ENCODE assay signal across 18 cellular contexts in genomic region chr10:99858849-99859248, GRCh38.
DNase-seq lines count a peak whose midpoint lies in the region; ATAC-seq, FAIRE-seq and TF ChIP-seq lines count a peak whose summit lies in the region.
"Had no signal": no experiment of that assay in that cellular context is flagged by ENCODE, and none has a peak within 500 bp of the region (broad histone marks: within the 10 kb centered on the region; RNA-seq: fewer than 3 reads in every experiment).

No MANE protein-coding gene starts in this region.

- H4K5ac ChIP-seq in H9 (ENCODE audit: insufficient read length, low read depth, low read length), result no peak overlapping the region

- TF ChIP-seq RAD21 in HepG2 (CRISPR knock-in tag; IDR thresholded peaks at IDR 0.05), result no peak

- intact Hi-C loops in activated CD4-positive, alpha-beta T cell treated with anti-CD3 and anti-CD28 coated beads, Interleukin-2, amount 10 ng/mL, durations not matched to agents 24 days and 14 days (cut with micrococcal nuclease), result no loop called here
- intact Hi-C loops in activated CD4-positive, alpha-beta T cell treated with anti-CD3 and anti-CD28 coated beads for 36 hours (cut with DNase I, micrococcal nuclease), result no loop called here
- intact Hi-C loops in HepG2 (cut with micrococcal nuclease; ENCODE audit: unreplicated experiment), result loop anchor here (2.0 to 5.0 kb wide), 4 partner anchors 68 to 243 kb away; no protein-coding TSS in a partner anchor
- intact Hi-C loops in thyroid gland (cut with DNase I), result no loop called here

- H3K4me3 Mint-ChIP-seq in activated CD4-positive, alpha-beta T cell treated with anti-CD3 and anti-CD28 coated beads, Interleukin-2, amount 10 ng/mL, durations not matched to agents 24 days and 14 days, result no peak overlapping the region
- H3K4me3 Mint-ChIP-seq in activated CD4-positive, alpha-beta T cell treated with anti-CD3 and anti-CD28 coated beads for 36 hours, result no peak overlapping the region
- no peak overlapping the region for H3K4me3 Mint-ChIP-seq in H9
- H3K4me3 Mint-ChIP-seq: CD8-positive, alpha-beta memory T cell had no signal

- POLR2A ChIA-PET in activated CD4-positive, alpha-beta T cell treated with anti-CD3 and anti-CD28 coated beads for 36 hours (lab: Charles Lee), result no interaction called here
- POLR2A ChIA-PET in HepG2 (lab: Yijun Ruan, JAX), result interaction anchor here (1.2 kb wide), 1 partner anchor 72 kb away, joined by 11 read pairs; no protein-coding TSS in a partner anchor

- H3K18ac ChIP-seq in H9 (ENCODE audit: insufficient read length, low read depth, low read length), result no peak overlapping the region

- H2BK12ac ChIP-seq in H9 (ENCODE audit: insufficient read length, low read depth, low read length), result no peak overlapping the region

- H2BK120ac ChIP-seq in H9 (ENCODE audit: low read depth, low read length, poor library complexity, severe bottlenecking), result no peak overlapping the region

- DNase-seq in activated CD4-positive, alpha-beta T cell treated with anti-CD3 and anti-CD28 coated beads, Interleukin-2, amount 10 ng/mL, durations not matched to agents 24 days and 14 days, result peak; percentile 47
- no peak for DNase-seq in activated CD4-positive, alpha-beta T cell treated with anti-CD3 and anti-CD28 coated beads for 36 hours
- DNase-seq in HepG2 (ENCODE audit: low spot score) (no peak), thyroid gland (no peak), H9 (no peak)
- DNase-seq: AML-193; CD8-positive, alpha-beta memory T cell; DND-41; GDM1 had no signal

- H3K23me2 ChIP-seq in H9 (ENCODE audit: insufficient read length, low read depth, low read length, poor library complexity, severe bottlenecking), result no peaks in the 10 kb centered on the region

- H3K27ac Mint-ChIP-seq in activated CD4-positive, alpha-beta T cell treated with anti-CD3 and anti-CD28 coated beads, Interleukin-2, amount 10 ng/mL, durations not matched to agents 24 days and 14 days, result no peak overlapping the region
- no peak overlapping the region for H3K27ac Mint-ChIP-seq in activated CD4-positive, alpha-beta T cell treated with anti-CD3 and anti-CD28 coated beads for 36 hours
- no peak overlapping the region for H3K27ac Mint-ChIP-seq in H9
- H3K27ac Mint-ChIP-seq: CD8-positive, alpha-beta memory T cell had no signal

- CTCF ChIA-PET in activated CD4-positive, alpha-beta T cell treated with anti-CD3 and anti-CD28 coated beads for 36 hours (lab: Charles Lee), result interaction anchor here (0.8 to 7.0 kb wide), 5 partner anchors 9 to 189 kb away, joined by 3 to 42 read pairs (median 8); no protein-coding TSS in a partner anchor
- CTCF ChIA-PET in HepG2 (lab: Yijun Ruan, JAX; ENCODE audit: low intra/inter-chr PET ratio, low total read pairs), result interaction anchor here (1.7 to 2.1 kb wide), 3 partner anchors 13 to 187 kb away, joined by 3 to 9 read pairs (median 5); partner anchors contain the start of gene DNMBP

- H3K56ac ChIP-seq in H9 (ENCODE audit: insufficient read length, low read depth, low read length), result no peak overlapping the region

- no peaks in the 10 kb centered on the region for H3K9me3 Mint-ChIP-seq in activated CD4-positive, alpha-beta T cell treated with anti-CD3 and anti-CD28 coated beads, Interleukin-2, amount 10 ng/mL, durations not matched to agents 24 days and 14 days
- no peaks in the 10 kb centered on the region for H3K9me3 Mint-ChIP-seq in activated CD4-positive, alpha-beta T cell treated with anti-CD3 and anti-CD28 coated beads for 36 hours (ENCODE audit: low read depth)
- no peaks in the 10 kb centered on the region for H3K9me3 Mint-ChIP-seq in H9
- H3K9me3 Mint-ChIP-seq: CD8-positive, alpha-beta memory T cell had no signal

- no TSS peak for BruUV-seq in HepG2 (replicated peaks; lab: Mats Ljungman, UMichigan)

- in situ Hi-C loops in HepG2 (cut with HindIII; ENCODE audit: extremely low pct_ligation_motif_present, low pct_unique_long_range_greater_than_20kb), result loop anchor here (10.0 kb wide), 1 partner anchor 246 kb away; no protein-coding TSS in a partner anchor

- peaks cover 24% of the 10 kb centered on the region for H3K27me3 Mint-ChIP-seq in activated CD4-positive, alpha-beta T cell treated with anti-CD3 and anti-CD28 coated beads, Interleukin-2, amount 10 ng/mL, durations not matched to agents 24 days and 14 days
- peaks cover 20% of the 10 kb centered on the region for H3K27me3 Mint-ChIP-seq in activated CD4-positive, alpha-beta T cell treated with anti-CD3 and anti-CD28 coated beads for 36 hours
- peaks cover 1% of the 10 kb centered on the region; the same call in 1 of the 2 replicates for H3K27me3 Mint-ChIP-seq in H9 (ENCODE audit: low read depth)

- peak overlapping the region; percentile 83 for H2AFZ ChIP-seq in HepG2 (ENCODE audit: low read length)
- peak overlapping the region; percentile 67 for H2AFZ ChIP-seq in parathyroid adenoma
- H2AFZ ChIP-seq in H9 (ENCODE audit: low read length), result no peak overlapping the region

- no peak overlapping the region for H3K4ac ChIP-seq in H9 (ENCODE audit: low read depth, low read length)

- no peak overlapping the region for H2BK15ac ChIP-seq in H9 (ENCODE audit: low read depth, low read length)

- H2BK20ac ChIP-seq in H9 (ENCODE audit: low read depth, low read length, poor library complexity, severe bottlenecking), result no peak overlapping the region

- no peaks in the 10 kb centered on the region for H3K79me1 ChIP-seq in H9 (ENCODE audit: insufficient read depth, low read depth, low read length, poor library complexity, severe bottlenecking)

- no peak overlapping the region for H4K8ac ChIP-seq in H9 (replicated peaks; ENCODE audit: insufficient read length, low read depth, low read length)

- H3K4me2 ChIP-seq in HepG2 (ENCODE audit: low read depth, low read length) (peak overlapping the region; percentile 75), parathyroid adenoma (ENCODE audit: low read length) (no peak overlapping the region), H9 (ENCODE audit: insufficient read depth, insufficient read length, low read length) (no peak overlapping the region)
- H3K4me2 ChIP-seq: BLaER1 had no signal

- WGBS in HepG2 (ENCODE audit: low lambda C conversion rate), result 11% methylated on average over 8 of the region's 8 CpGs
- WGBS in thyroid gland, 2 donors, result 91 to 96% methylated on average over 8 of the region's 8 CpGs
- no CpG with 5 or more reads among the region's 8 CpGs for WGBS in H9 (ENCODE audit: extremely low coverage, insufficient read length, low lambda C conversion rate)

- no peak overlapping the region for H3K23ac ChIP-seq in H9 (ENCODE audit: insufficient read length, low read depth, low read length)

- no peak for TF ChIP-seq CTCF in HepG2 (CRISPR knock-in tag; IDR thresholded peaks at IDR 0.05)
- no peak for TF ChIP-seq CTCF in parathyroid adenoma (IDR thresholded peaks at IDR 0.05)
- no peak for TF ChIP-seq CTCF in thyroid gland (IDR thresholded peaks at IDR 0.05)
- TF ChIP-seq CTCF in H9 (conservative IDR thresholded peaks at IDR 0.05), result no peak

- ATAC-seq in activated CD4-positive, alpha-beta T cell treated with anti-CD3 and anti-CD28 coated beads for 36 hours, result no peak
- peak; percentile 72 for ATAC-seq in HepG2
- ATAC-seq in HG02571 (IDR thresholded peaks at IDR 0.05; ENCODE audit: unreplicated experiment), result no peak

- H3K27me3 ChIP-seq in HepG2 (ENCODE audit: control insufficient read depth in 1 of 2, insufficient read depth in 2 of 2, low read length in 2 of 2) (no peaks in the 10 kb centered on the region), parathyroid adenoma (ENCODE audit: control insufficient read depth, insufficient read depth, low read length) (no peaks in the 10 kb centered on the region), thyroid gland (no peaks in the 10 kb centered on the region), H9 (ENCODE audit: insufficient read depth, low read length) (no peaks in the 10 kb centered on the region)
- H3K27me3 ChIP-seq: BLaER1 had no signal

- H3K36me3 ChIP-seq in HepG2 (replicated peaks in 1 of 2; ENCODE audit: control insufficient read depth in 1 of 2, insufficient read depth in 2 of 2, low read length in 2 of 2), result no peaks in the 10 kb centered on the region
- H3K36me3 ChIP-seq in parathyroid adenoma (ENCODE audit: control insufficient read depth, insufficient read depth, low read length), result no peaks in the 10 kb centered on the region
- no peaks in the 10 kb centered on the region for H3K36me3 ChIP-seq in thyroid gland
- H3K36me3 ChIP-seq: BLaER1 had no signal

- H3K9ac ChIP-seq in HepG2 (ENCODE audit: insufficient read depth, low read depth, low read length), result 0 out of 2 replicates have a peak overlapping the region, but pooled peaks have one; percentile 2
- no peak overlapping the region for H3K9ac ChIP-seq in parathyroid adenoma
- no peak overlapping the region for H3K9ac ChIP-seq in H9 (ENCODE audit: extremely low read depth, insufficient read length, low read length)
- H3K9ac ChIP-seq: BLaER1 had no signal

- H2AK5ac ChIP-seq in H9 (ENCODE audit: insufficient read length, low read length), result no peak overlapping the region

- H3K36me3 Mint-ChIP-seq in activated CD4-positive, alpha-beta T cell treated with anti-CD3 and anti-CD28 coated beads, Interleukin-2, amount 10 ng/mL, durations not matched to agents 24 days and 14 days (ENCODE audit: low read depth), result no peaks in the 10 kb centered on the region
- H3K36me3 Mint-ChIP-seq in activated CD4-positive, alpha-beta T cell treated with anti-CD3 and anti-CD28 coated beads for 36 hours (ENCODE audit: low read depth), result no peaks in the 10 kb centered on the region
- H3K36me3 Mint-ChIP-seq in H9 (ENCODE audit: insufficient read depth in 1 of 3, low read depth in 3 of 3), result no peaks in the 10 kb centered on the region
- H3K36me3 Mint-ChIP-seq: CD8-positive, alpha-beta memory T cell had no signal

- peak overlapping the region in 1 of 3 experiments; percentile 11; a peak in 1 of 6 replicates for H3K4me3 ChIP-seq in HepG2 (replicated peaks in 1 of 3; ENCODE audit: insufficient read depth in 1 of 3, low read depth in 2 of 3, low read length in 3 of 3)
- no peak overlapping the region for H3K4me3 ChIP-seq in parathyroid adenoma (ENCODE audit: low read depth, low read length)
- H3K4me3 ChIP-seq in thyroid gland (replicated peaks in 1 of 3), result no peak overlapping the region
- H3K4me3 ChIP-seq: BLaER1 had no signal

- H3K79me2 ChIP-seq in HepG2 (ENCODE audit: insufficient read depth, low read length) (no peaks in the 10 kb centered on the region), parathyroid adenoma (no peaks in the 10 kb centered on the region), H9 (ENCODE audit: insufficient read depth, low read length) (no peaks in the 10 kb centered on the region)

- H3K27ac ChIP-seq in HepG2 (ENCODE audit: extremely low read length, insufficient read depth, low read length) (no peak overlapping the region), parathyroid adenoma (peak overlapping the region; percentile 26), thyroid gland (no peak overlapping the region), H9 (ENCODE audit: insufficient read length, low read depth, low read length) (no peak overlapping the region)
- H3K27ac ChIP-seq: 22Rv1, BLaER1 had no signal

- H4K91ac ChIP-seq in H9 (ENCODE audit: insufficient read length, low read depth, low read length), result no peak overlapping the region

- FAIRE-seq in HepG2 (lab: Jason Lieb, UNC), result peak; percentile 40
- FAIRE-seq: GM12892, GM19239, H54, HTR-8/SVneo had no signal

- H3K14ac ChIP-seq in H9 (ENCODE audit: insufficient read depth, low read length), result no peak overlapping the region

- TF ChIP-seq POLR2A in HepG2 (IDR thresholded peaks at IDR 0.05; ENCODE audit: insufficient read depth in 1 of 2, low read depth in 2 of 2, low read length in 2 of 2) (no peak), thyroid gland (IDR thresholded peaks at IDR 0.05) (no peak)

- H3K4me1 ChIP-seq in HepG2 (ENCODE audit: insufficient read depth, low read length) (peaks cover 32% of the 10 kb centered on the region), parathyroid adenoma (peaks cover 18% of the 10 kb centered on the region), thyroid gland (no peaks in the 10 kb centered on the region), H9 (ENCODE audit: insufficient read depth, low read length) (no peaks in the 10 kb centered on the region)
- H3K4me1 ChIP-seq: BLaER1, Caco-2 had no signal

- TF ChIP-seq EP300 in HepG2 (IDR thresholded peaks at IDR 0.05; ENCODE audit: low read depth in 2 of 2, low read length in 2 of 2) (no peak), HepG2 (CRISPR knock-in tag; IDR thresholded peaks at IDR 0.05; ENCODE audit: borderline replicate concordance) (no peak)

- no peak overlapping the region for H3T11ph ChIP-seq in H9 (ENCODE audit: low read length)

- H2BK5ac ChIP-seq in H9 (ENCODE audit: insufficient read length, low read length), result no peak overlapping the region

- H3K9me3 ChIP-seq in HepG2 (ENCODE audit: low read length), result no peaks in the 10 kb centered on the region
- H3K9me3 ChIP-seq in parathyroid adenoma (ENCODE audit: control insufficient read depth, low read length), result no peaks in the 10 kb centered on the region
- no peaks in the 10 kb centered on the region for H3K9me3 ChIP-seq in thyroid gland
- no peaks in the 10 kb centered on the region for H3K9me3 ChIP-seq in H9 (ENCODE audit: control insufficient read depth, low read depth, low read length)
- H3K9me3 ChIP-seq: BLaER1, Caco-2 had no signal

- H4K20me1 ChIP-seq in HepG2 (ENCODE audit: insufficient read depth, low read length), result no peaks in the 10 kb centered on the region
- H4K20me1 ChIP-seq in H9 (ENCODE audit: control insufficient read depth, insufficient read depth, insufficient read length), result no peaks in the 10 kb centered on the region
- H4K20me1 ChIP-seq: BLaER1 had no signal

- no peaks in the 10 kb centered on the region for H3K4me1 Mint-ChIP-seq in activated CD4-positive, alpha-beta T cell treated with anti-CD3 and anti-CD28 coated beads, Interleukin-2, amount 10 ng/mL, durations not matched to agents 24 days and 14 days
- no peaks in the 10 kb centered on the region for H3K4me1 Mint-ChIP-seq in activated CD4-positive, alpha-beta T cell treated with anti-CD3 and anti-CD28 coated beads for 36 hours
- H3K4me1 Mint-ChIP-seq in H9, result peaks cover 9 to 19% of the 10 kb centered on the region in 2 experiments
- H3K4me1 Mint-ChIP-seq: CD8-positive, alpha-beta memory T cell had no signal
